In the genomic region with DNA sequence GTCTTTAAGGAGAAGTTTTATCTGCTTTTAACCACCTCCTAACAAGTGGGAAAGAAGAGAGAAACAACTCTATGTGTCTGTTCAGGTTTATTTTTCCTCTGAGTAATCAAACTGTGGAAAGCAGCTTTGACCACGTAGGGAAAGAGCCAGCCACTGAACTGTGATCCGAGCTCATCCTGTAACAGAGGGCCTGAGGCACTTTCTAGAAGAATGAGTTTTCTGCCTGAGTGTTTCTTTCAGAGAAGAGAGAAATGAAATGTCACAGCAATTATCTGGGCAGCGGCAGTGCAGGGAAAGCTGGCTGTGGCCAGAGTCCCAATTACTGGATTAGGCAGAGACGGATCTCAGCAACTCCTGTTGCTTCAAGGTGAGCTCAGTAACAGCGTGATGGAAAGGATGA, we compare ENCODE assay signal across 14 cellular contexts.
DNase-seq lines count a peak whose midpoint lies in the region; ATAC-seq, FAIRE-seq and TF ChIP-seq lines count a peak whose summit lies in the region.
"Had no signal": no experiment of that assay in that cellular context is flagged by ENCODE, and none has a peak within 500 bp of the region (broad histone marks: within the 10 kb centered on the region; RNA-seq: fewer than 3 reads in every experiment).

No MANE protein-coding gene starts in this region.

- intact Hi-C loops in PC-9 (cut with micrococcal nuclease; ENCODE audit: unreplicated experiment) (no loop called here), pancreas (cut with DNase I) (no loop called here)

- TF ChIP-seq CTCF in PC-9 (conservative IDR thresholded peaks at IDR 0.05) (no peak), pancreas (IDR thresholded peaks at IDR 0.05) (no peak)

- no peak for ATAC-seq in pancreas
- ATAC-seq: activated CD4-positive, CD25-positive, alpha-beta regulatory T cell treated with anti-CD3 and anti-CD28 coated beads, Interleukin-2, amount 50 U/mL, for 24 hours; T-helper 17 cell had no signal

- no peaks in the 10 kb centered on the region for H3K9me3 ChIP-seq in PC-9 (ENCODE audit: insufficient read depth, low read depth)
- H3K9me3 ChIP-seq in pancreas: no peaks in the 10 kb centered on the region

- H3K79me2 ChIP-seq in PC-9 (ENCODE audit: low read depth): no peaks in the 10 kb centered on the region

- POLR2A ChIA-PET in PC-9 (lab: Charles Lee; ENCODE audit: unreplicated experiment): no interaction called here

- H4K20me1 ChIP-seq in PC-9 (ENCODE audit: insufficient read depth): no peaks in the 10 kb centered on the region

- no peaks in the 10 kb centered on the region; the same call in 1 of the 2 replicates for H3K9me2 ChIP-seq in PC-9 (ENCODE audit: insufficient read depth)

- 71 to 75% methylated on average over 5 of the region's 5 CpGs for WGBS in pancreas, 2 donors

- H3K27ac ChIP-seq in PC-9: no peak overlapping the region
- no peak overlapping the region for H3K27ac ChIP-seq in pancreas
- H3K27ac ChIP-seq: RWPE1 had no signal

- DNase-seq in ELF-1 (ENCODE audit: low read depth, low spot score): peak; percentile 48
- no peak for DNase-seq in PC-9
- DNase-seq in fibroblast of gingiva (ENCODE audit: low read depth): peak; percentile 35
- peak; percentile 30 for DNase-seq in renal cortical epithelial cell (ENCODE audit: low read depth)
- DNase-seq in NCI-H2081 treated with DMSO at 0.1 percent for 48 hours (lab: John Stamatoyannopoulos, UW): no peak
- DNase-seq in stimulated activated CD4-positive, alpha-beta T cell treated with anti-CD3 and anti-CD28 coated beads, Interleukin-4, amount 100 ng/mL, for 4 hours: no peak
- DNase-seq in pancreas: no peak
- DNase-seq: activated naive CD4-positive, alpha-beta T cell treated with anti-CD3 and anti-CD28 coated beads, Interleukin-2, amount 10 ng/mL, durations not matched to agents 7 days and 5 days; kidney; NCI-H2081; T-helper 17 cell had no signal

- H3K4me1 ChIP-seq in PC-9 (replicated peaks; ENCODE audit: insufficient read depth) (no peaks in the 10 kb centered on the region), pancreas (no peaks in the 10 kb centered on the region)

- H2AFZ ChIP-seq in PC-9: peak overlapping the region; percentile 62; the same call in 1 of the 2 replicates

- H3F3A ChIP-seq in PC-9 (ENCODE audit: insufficient read depth, low read depth): no peaks in the 10 kb centered on the region

- no peak for FAIRE-seq in pancreas (lab: Jason Lieb, UNC)
- FAIRE-seq: endometrium, kidney had no signal

- H3K4me2 ChIP-seq in PC-9: no peak overlapping the region

- H3K36me3 ChIP-seq in PC-9 (ENCODE audit: low read depth): no peaks in the 10 kb centered on the region
- H3K36me3 ChIP-seq in pancreas: no peaks in the 10 kb centered on the region

- no peak overlapping the region for H3K4me3 ChIP-seq in PC-9
- no peak overlapping the region for H3K4me3 ChIP-seq in pancreas

- H3K27me3 ChIP-seq in PC-9 (ENCODE audit: insufficient read depth, low read depth) (no peaks in the 10 kb centered on the region), pancreas (no peaks in the 10 kb centered on the region)

- CTCF ChIA-PET in PC-9 (lab: Charles Lee): no interaction called here

- BruUV-seq in PC-9 (replicated peaks; lab: Mats Ljungman, UMichigan): no TSS peak

Comparison
In these comparisons a context has a peak if more than half of its experiments do, and no peak if none do; other contexts are left out.
1. DNase-seq: peak in ELF-1 (single experiment), fibroblast of gingiva (single experiment) and renal cortical epithelial cell (single experiment); none in PC-9 (0 of 2), NCI-H2081 treated with DMSO at 0.1 percent for 48 hours (single experiment), stimulated activated CD4-positive, alpha-beta T cell treated with anti-CD3 and anti-CD28 coated beads, Interleukin-4, amount 100 ng/mL, for 4 hours (0 of 2) and pancreas (0 of 6).